Comparison of ENCODE assay signal across 30 cellular contexts in the genomic region with DNA sequence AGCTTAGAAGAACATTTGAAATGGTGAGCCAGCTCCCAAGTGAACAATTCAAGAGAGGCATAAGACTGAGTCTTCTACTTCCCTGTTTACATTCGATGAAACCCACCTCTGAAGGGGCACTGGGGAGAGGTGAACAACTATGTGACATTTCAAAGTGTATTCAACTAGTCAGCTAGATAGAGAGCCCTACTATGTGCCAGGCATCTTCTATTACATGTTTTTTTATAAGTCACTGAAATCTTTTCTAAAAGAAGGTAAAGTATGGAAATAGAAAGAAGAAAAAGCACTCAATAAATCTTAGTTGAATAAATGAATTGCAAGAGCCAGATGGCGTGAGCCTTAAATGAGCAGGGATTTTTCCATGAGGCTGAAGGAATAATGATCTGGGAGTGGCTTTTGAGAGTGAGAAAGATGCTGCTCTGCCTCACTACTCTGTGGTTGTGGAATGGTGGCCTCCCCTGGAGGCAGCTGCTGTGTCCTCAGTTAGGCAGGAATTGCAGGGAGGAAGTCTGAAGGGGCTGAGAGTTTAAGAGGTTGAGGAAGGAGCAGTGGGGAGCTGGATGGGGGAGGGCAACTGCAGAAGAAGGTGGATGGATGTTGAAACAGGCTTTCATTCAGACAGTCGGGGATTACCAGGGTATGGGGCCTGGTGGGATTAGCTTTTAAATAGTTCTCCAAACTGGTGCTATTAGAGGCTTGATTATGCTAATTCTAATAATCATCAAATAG. TPM values are rescaled to one million over a fixed set of nuclear protein-coding genes. Genes with fewer than 3 reads are reported as not detected.
DNase-seq lines count a peak whose midpoint lies in the region; ATAC-seq, FAIRE-seq and TF ChIP-seq lines count a peak whose summit lies in the region.
"Had no signal": no experiment of that assay in that cellular context is flagged by ENCODE, and none has a peak within 500 bp of the region (broad histone marks: within the 10 kb centered on the region; RNA-seq: fewer than 3 reads in every experiment).

No MANE protein-coding gene starts in this region.

- H3K27me3 ChIP-seq in mucosa of rectum (ENCODE audit: control insufficient read depth in 2 of 2, insufficient read depth in 2 of 2, low read length in 2 of 2) = no peaks in the 10 kb centered on the region
- no peaks in the 10 kb centered on the region for H3K27me3 ChIP-seq in BE2C
- H3K27me3 ChIP-seq: dorsolateral prefrontal cortex had no signal

- CTCF ChIA-PET in WTC11 (lab: Charles Lee) = interaction anchor here (0.8 to 2.1 kb wide), 7 partner anchors 9 to 293 kb away, joined by 3 to 8 read pairs (median 4); partner anchors contain the start of gene KDM4A

- H3K27me3 Mint-ChIP-seq in WTC11 (ENCODE audit: low read depth) = peaks cover 11% of the 10 kb centered on the region

- no peak overlapping the region for H3K9ac ChIP-seq in mucosa of rectum (ENCODE audit: low read depth in 1 of 2, low read length in 2 of 2)

- H3K9me3 ChIP-seq in mucosa of rectum (ENCODE audit: control insufficient read depth in 2 of 2, low read length in 2 of 2) (no peaks in the 10 kb centered on the region), BE2C (no peaks in the 10 kb centered on the region)
- H3K9me3 ChIP-seq: gastroesophageal sphincter, thoracic aorta had no signal

- H3K4me1 ChIP-seq in mucosa of rectum (ENCODE audit: control insufficient read depth in 2 of 2, insufficient read depth in 2 of 2, low read length in 2 of 2) = peaks cover 18 to 31% of the 10 kb centered on the region in 2 donors
- H3K4me1 ChIP-seq in BE2C = no peaks in the 10 kb centered on the region

- TF ChIP-seq CTCF in WTC11 (IDR thresholded peaks at IDR 0.05) (no peak), BE2C (IDR thresholded peaks at IDR 0.05; ENCODE audit: low read depth, low read length) (no peak)

- no peak for FAIRE-seq in GM19239 (lab: Jason Lieb, UNC)
- FAIRE-seq: urothelium cell line had no signal

- H3K36me3 ChIP-seq in mucosa of rectum (ENCODE audit: control insufficient read depth in 2 of 2, insufficient read depth in 2 of 2, low read length in 2 of 2) (no peaks in the 10 kb centered on the region), BE2C (no peaks in the 10 kb centered on the region)
- H3K36me3 ChIP-seq: gastroesophageal sphincter, thoracic aorta had no signal

- peak; percentile 69 for ATAC-seq in WTC11
- no peak for ATAC-seq in GM19467 (IDR thresholded peaks at IDR 0.05; ENCODE audit: unreplicated experiment)
- ATAC-seq: activated T-cell treated with anti-CD3 and anti-CD28 coated beads, Interleukin-2, amount 50 U/mL, for 72 hours; gastroesophageal sphincter; left cardiac atrium; sciatic nerve; SK-N-SH treated with all-trans-retinoic acid at 6 μM for 48 hours; stimulated activated naive CD8-positive, alpha-beta T cell treated with anti-CD3 and anti-CD28 coated beads, Interleukin-15, amount 100 ng/mL, for 72 hours had no signal

- no peaks in the 10 kb centered on the region for H3K36me3 Mint-ChIP-seq in WTC11
- H3K36me3 Mint-ChIP-seq: activated CD4-positive, alpha-beta memory T cell treated with anti-CD3 and anti-CD28 coated beads for 36 hours; CD14-positive monocyte had no signal

- peak; percentile 39 for DNase-seq in NCI-H2171 treated with DMSO at 0.1 percent for 48 hours (lab: John Stamatoyannopoulos, UW)
- no peak for DNase-seq in NCI-H2171 (lab: John Stamatoyannopoulos, UW)
- peak; percentile 42 for DNase-seq in NCI-H1694 (lab: John Stamatoyannopoulos, UW)
- no peak for DNase-seq in WTC11 (ENCODE audit: low spot score)
- no peak for DNase-seq in BE2C
- no peak for DNase-seq in GM19239 (ENCODE audit: insufficient read length, low spot score)
- DNase-seq: activated CD4-positive, alpha-beta memory T cell treated with anti-CD3 and anti-CD28 coated beads for 36 hours; activated CD4-positive, alpha-beta T cell treated with anti-CD3 and anti-CD28 coated beads for 1 hour; activated naive CD4-positive, alpha-beta T cell; activated T-cell treated with anti-CD3 and anti-CD28 coated beads, Interleukin-2, amount 50 U/mL, for 72 hours; Calu3; dorsolateral prefrontal cortex; HCEC 1CT; Karpas-422; left cardiac atrium; NCI-H1436 treated with DMSO at 0.1 percent for 48 hours; Right ventricle myocardium superior; stimulated activated CD4-positive, alpha-beta T cell treated with anti-CD3 and anti-CD28 coated beads, Interleukin-12 subunit alpha, Interleukin-12 subunit beta, amount 100 ng/mL, for 4 hours; stimulated activated CD4-positive, alpha-beta T cell treated with anti-CD3 and anti-CD28 coated beads, Interleukin-2, amount 100 ng/mL, for 48 hours; stimulated activated naive CD8-positive, alpha-beta T cell treated with anti-CD3 and anti-CD28 coated beads, Interleukin-15, amount 100 ng/mL, for 72 hours; T-helper 2 cell had no signal

- peaks cover 8% of the 10 kb centered on the region for H3K9me3 Mint-ChIP-seq in WTC11
- H3K9me3 Mint-ChIP-seq: activated CD4-positive, alpha-beta memory T cell treated with anti-CD3 and anti-CD28 coated beads for 36 hours; activated T-cell treated with anti-CD3 and anti-CD28 coated beads, Interleukin-2, amount 50 U/mL, for 72 hours; stimulated activated naive CD8-positive, alpha-beta T cell treated with anti-CD3 and anti-CD28 coated beads, Interleukin-15, amount 100 ng/mL, for 72 hours had no signal

- H3K4me3 Mint-ChIP-seq in WTC11 = no peak overlapping the region
- H3K4me3 Mint-ChIP-seq: activated CD4-positive, alpha-beta memory T cell treated with anti-CD3 and anti-CD28 coated beads for 36 hours; activated T-cell treated with anti-CD3 and anti-CD28 coated beads, Interleukin-2, amount 50 U/mL, for 72 hours; stimulated activated naive CD8-positive, alpha-beta T cell treated with anti-CD3 and anti-CD28 coated beads, Interleukin-15, amount 100 ng/mL, for 72 hours had no signal

- POLR2A ChIA-PET in WTC11 (lab: Charles Lee) = no interaction called here

- H3K27ac Mint-ChIP-seq in WTC11 = no peak overlapping the region
- H3K27ac Mint-ChIP-seq: activated CD4-positive, alpha-beta memory T cell treated with anti-CD3 and anti-CD28 coated beads for 36 hours; activated T-cell treated with anti-CD3 and anti-CD28 coated beads, Interleukin-2, amount 50 U/mL, for 72 hours had no signal

- H3K4me3 ChIP-seq in mucosa of rectum (ENCODE audit: low read length in 2 of 2) = no peak overlapping the region
- H3K4me3 ChIP-seq in BE2C (ENCODE audit: low read depth, low read length) = no peak overlapping the region
- H3K4me3 ChIP-seq: dorsolateral prefrontal cortex, gastroesophageal sphincter, hepatocyte, thoracic aorta had no signal

- H3K4me1 Mint-ChIP-seq in WTC11 = peaks cover 16% of the 10 kb centered on the region
- H3K4me1 Mint-ChIP-seq: stimulated activated naive CD8-positive, alpha-beta T cell treated with anti-CD3 and anti-CD28 coated beads, Interleukin-15, amount 100 ng/mL, for 72 hours had no signal

- peak overlapping the region; percentile 9 to 29 for H3K27ac ChIP-seq in mucosa of rectum (ENCODE audit: low read depth in 2 of 2, low read length in 2 of 2)
- H3K27ac ChIP-seq: dorsolateral prefrontal cortex, gastroesophageal sphincter, hepatocyte, thoracic aorta had no signal

TF ChIP-seq in WTC11, 78 proteins besides CTCF, POLR2A, EP300 and RAD21:
- TF ChIP-seq CREM (CRISPR knock-in tag; IDR thresholded peaks at IDR 0.05) (no peak), FOXP1 (CRISPR knock-in tag; IDR thresholded peaks at IDR 0.05; ENCODE audit: borderline replicate concordance) (no peak), EMX1 (CRISPR knock-in tag; IDR thresholded peaks at IDR 0.05) (no peak), ZNF671 (CRISPR knock-in tag; IDR thresholded peaks at IDR 0.05) (no peak), NR2C2 (CRISPR knock-in tag; IDR thresholded peaks at IDR 0.05) (no peak)
- TF ChIP-seq, protein P1, sequence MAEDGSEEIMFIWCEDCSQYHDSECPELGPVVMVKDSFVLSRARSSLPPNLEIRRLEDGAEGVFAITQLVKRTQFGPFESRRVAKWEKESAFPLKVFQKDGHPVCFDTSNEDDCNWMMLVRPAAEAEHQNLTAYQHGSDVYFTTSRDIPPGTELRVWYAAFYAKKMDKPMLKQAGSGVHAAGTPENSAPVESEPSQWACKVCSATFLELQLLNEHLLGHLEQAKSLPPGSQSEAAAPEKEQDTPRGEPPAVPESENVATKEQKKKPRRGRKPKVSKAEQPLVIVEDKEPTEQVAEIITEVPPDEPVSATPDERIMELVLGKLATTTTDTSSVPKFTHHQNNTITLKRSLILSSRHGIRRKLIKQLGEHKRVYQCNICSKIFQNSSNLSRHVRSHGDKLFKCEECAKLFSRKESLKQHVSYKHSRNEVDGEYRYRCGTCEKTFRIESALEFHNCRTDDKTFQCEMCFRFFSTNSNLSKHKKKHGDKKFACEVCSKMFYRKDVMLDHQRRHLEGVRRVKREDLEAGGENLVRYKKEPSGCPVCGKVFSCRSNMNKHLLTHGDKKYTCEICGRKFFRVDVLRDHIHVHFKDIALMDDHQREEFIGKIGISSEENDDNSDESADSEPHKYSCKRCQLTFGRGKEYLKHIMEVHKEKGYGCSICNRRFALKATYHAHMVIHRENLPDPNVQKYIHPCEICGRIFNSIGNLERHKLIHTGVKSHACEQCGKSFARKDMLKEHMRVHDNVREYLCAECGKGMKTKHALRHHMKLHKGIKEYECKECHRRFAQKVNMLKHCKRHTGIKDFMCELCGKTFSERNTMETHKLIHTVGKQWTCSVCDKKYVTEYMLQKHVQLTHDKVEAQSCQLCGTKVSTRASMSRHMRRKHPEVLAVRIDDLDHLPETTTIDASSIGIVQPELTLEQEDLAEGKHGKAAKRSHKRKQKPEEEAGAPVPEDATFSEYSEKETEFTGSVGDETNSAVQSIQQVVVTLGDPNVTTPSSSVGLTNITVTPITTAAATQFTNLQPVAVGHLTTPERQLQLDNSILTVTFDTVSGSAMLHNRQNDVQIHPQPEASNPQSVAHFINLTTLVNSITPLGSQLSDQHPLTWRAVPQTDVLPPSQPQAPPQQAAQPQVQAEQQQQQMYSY (CRISPR knock-in tag; IDR thresholded peaks at IDR 0.05) = no peak

RNA-seq across cellular contexts. Expression of gene PTPRF, which starts 10.4 kb away (rescaled TPM):
- 248 to 295 TPM (median 275 TPM) in 3 replicates for total RNA-seq in WTC11 (2021)
- 8.3 TPM for polyA plus RNA-seq in BE2C (2012; ENCODE audit: insufficient read depth, insufficient read length, low read depth)
- polyA plus RNA-seq: CD14-positive monocyte had no signal

Comparison
In these comparisons a context has a peak if more than half of its experiments do, and no peak if none do; other contexts are left out.
1. DNase-seq: peak in NCI-H2171 treated with DMSO at 0.1 percent for 48 hours (single experiment) and NCI-H1694 (single experiment); none in NCI-H2171 (single experiment), WTC11 (single experiment), BE2C (single experiment) and GM19239 (single experiment).